8 cellular contexts compared by ENCODE assay signal in genomic region chr6:30781697-30782424, GRCh38. TPM values are rescaled to one million over a fixed set of nuclear protein-coding genes. Genes with fewer than 3 reads are reported as not detected.
DNase-seq lines count a peak whose midpoint lies in the region; ATAC-seq and TF ChIP-seq lines count a peak whose summit lies in the region.

No MANE protein-coding gene starts in this region.

- H3K27me3 ChIP-seq in layer of hippocampus (ENCODE audit: control insufficient read depth, insufficient read depth, low read length): no peaks in the 10 kb centered on the region

- ATAC-seq in GM18867 (IDR thresholded peaks at IDR 0.05; ENCODE audit: unreplicated experiment): no peak

- peak overlapping the region; percentile 85 for H3K27ac ChIP-seq in layer of hippocampus (ENCODE audit: low read depth, low read length)

- no peak for TF ChIP-seq CTCF in GM20000 (IDR thresholded peaks at IDR 0.05; ENCODE audit: extremely low read depth, missing control alignments)

- DNase-seq in ELF-1 (ENCODE audit: low read depth, low spot score) (peak; percentile 45), NCI-H1092 (lab: John Stamatoyannopoulos, UW) (peak; percentile 78), SK-N-DZ (ENCODE audit: low spot score) (peak; percentile 70), cerebellar cortex (ENCODE audit: low spot score) (peak; percentile 92), GM20000 (ENCODE audit: low spot score) (no peak)
- peak; percentile 68 for DNase-seq in stimulated activated CD4-positive, alpha-beta T cell treated with anti-CD3 and anti-CD28 coated beads, Interleukin-15, amount 100 ng/mL, for 24 hours

RNA-seq across cellular contexts. Expression of gene IER3, which starts 37.5 kb away (rescaled TPM):
- polyA plus RNA-seq in SK-N-DZ (2014; cell fraction: cytosol; rRNA removed): 2.7 and 4.1 TPM in 2 replicates
- polyA plus RNA-seq in SK-N-DZ (2014; cell fraction: nucleus; rRNA removed): 1.2 and 3.6 TPM in 2 replicates

RNA-seq across cellular contexts. Expression of gene FLOT1, which starts 39.4 kb away (rescaled TPM):
- polyA plus RNA-seq in SK-N-DZ (2014; cell fraction: cytosol; rRNA removed): 156 and 180 TPM in 2 replicates
- polyA plus RNA-seq in SK-N-DZ (2014; cell fraction: nucleus; rRNA removed): 130 and 150 TPM in 2 replicates
